ENCODE assay signal across 14 cellular contexts in the genomic region with DNA sequence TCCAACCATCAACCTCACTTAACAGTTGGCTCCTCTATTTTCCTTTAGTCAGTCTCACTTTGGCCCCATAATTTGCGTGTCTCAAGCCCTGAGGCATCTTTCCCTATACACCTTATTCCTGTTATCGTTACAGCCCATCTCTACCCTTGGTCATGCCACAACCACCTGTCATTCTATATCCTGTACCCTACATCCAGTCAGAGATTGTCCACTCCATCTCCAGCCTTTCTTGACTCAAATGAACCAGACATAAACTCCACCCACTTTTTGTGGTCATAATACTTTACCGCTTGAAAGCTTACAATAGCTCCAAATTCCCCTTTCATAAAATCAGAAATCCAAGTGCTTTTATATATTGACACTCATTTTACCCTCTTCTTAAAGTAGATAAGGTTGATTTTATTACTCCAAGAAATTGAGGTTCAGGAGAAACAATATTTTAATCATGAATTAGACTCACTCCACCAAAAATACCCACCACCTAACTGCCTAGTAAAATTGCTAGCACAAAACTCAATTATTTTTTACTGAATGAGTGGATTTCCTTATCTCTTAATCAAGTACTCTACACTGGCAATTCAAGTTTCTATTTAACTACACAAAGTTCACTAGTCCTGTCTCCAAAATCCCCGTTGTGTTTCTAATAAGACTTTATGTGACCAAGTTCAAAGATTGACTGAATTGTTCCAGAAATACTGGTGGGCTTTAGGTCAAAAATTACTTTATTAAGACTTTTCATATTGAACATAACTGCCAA. TPM values are rescaled to one million over a fixed set of nuclear protein-coding genes. Genes with fewer than 3 reads are reported as not detected.
DNase-seq lines count a peak whose midpoint lies in the region; ATAC-seq and TF ChIP-seq lines count a peak whose summit lies in the region.
"Had no signal": no experiment of that assay in that cellular context is flagged by ENCODE, and none has a peak within 500 bp of the region (broad histone marks: within the 10 kb centered on the region; RNA-seq: fewer than 3 reads in every experiment).

No MANE protein-coding gene starts in this region.

- ATAC-seq in HG02642 (IDR thresholded peaks at IDR 0.05; ENCODE audit: poor library complexity, unreplicated experiment) = peak; percentile 56
- peak; percentile 86 for ATAC-seq in stimulated activated effector memory CD8-positive, alpha-beta T cell treated with anti-CD3 and anti-CD28 coated beads, Interleukin-12 subunit alpha, Interleukin-12 subunit beta, amount 100 ng/mL, for 72 hours
- ATAC-seq: A549, WTC11 had no signal

- peak; percentile 50 for DNase-seq in activated CD8-positive, alpha-beta memory T cell treated with anti-CD3 and anti-CD28 coated beads for 24 hours
- no peak for DNase-seq in activated CD8-positive, alpha-beta memory T cell treated with anti-CD3 and anti-CD28 coated beads, Interleukin-2, amount 50 U/mL, for 4 hours
- DNase-seq in T-helper 22 cell (ENCODE audit: low read depth) (peak; percentile 31), COR-L47 (lab: John Stamatoyannopoulos, UW) (no peak), CD14-positive monocyte (ENCODE audit: low spot score) (no peak)
- DNase-seq in stimulated activated effector memory CD8-positive, alpha-beta T cell treated with anti-CD3 and anti-CD28 coated beads, Interleukin-12 subunit alpha, Interleukin-12 subunit beta, amount 100 ng/mL, for 72 hours (ENCODE audit: low spot score in 2 of 2) = no peak
- no peak for DNase-seq in stimulated activated CD4-positive, alpha-beta T cell treated with anti-CD3 and anti-CD28 coated beads, Interleukin-1b, Interleukin-23, amount 100 ng/mL, for 48 hours
- DNase-seq: esophagus squamous epithelium, HFFc6, NCI-H2029, trophoblast cell had no signal

- peaks cover 30% of the 10 kb centered on the region for H3K4me1 Mint-ChIP-seq in stimulated activated effector memory CD8-positive, alpha-beta T cell treated with anti-CD3 and anti-CD28 coated beads, Interleukin-12 subunit alpha, Interleukin-12 subunit beta, amount 100 ng/mL, for 72 hours
- H3K4me1 Mint-ChIP-seq in CD14-positive monocyte = no peaks in the 10 kb centered on the region

- peaks cover 31% of the 10 kb centered on the region for H3K36me3 Mint-ChIP-seq in stimulated activated effector memory CD8-positive, alpha-beta T cell treated with anti-CD3 and anti-CD28 coated beads, Interleukin-12 subunit alpha, Interleukin-12 subunit beta, amount 100 ng/mL, for 72 hours
- no peaks in the 10 kb centered on the region for H3K36me3 Mint-ChIP-seq in CD14-positive monocyte

- intact Hi-C loops in CD14-positive monocyte (cut with micrococcal nuclease) = no loop called here

- TF ChIP-seq CTCF in CD14-positive monocyte (IDR thresholded peaks at IDR 0.05) = no peak

- H3K27me3 Mint-ChIP-seq in CD14-positive monocyte (ENCODE audit: low read depth in 3 of 3) = peaks cover 0 to 6% (median 5%) of the 10 kb centered on the region in 3 donors

- peak overlapping the region; percentile 32 for H3K27ac Mint-ChIP-seq in stimulated activated effector memory CD8-positive, alpha-beta T cell treated with anti-CD3 and anti-CD28 coated beads, Interleukin-12 subunit alpha, Interleukin-12 subunit beta, amount 100 ng/mL, for 72 hours
- H3K27ac Mint-ChIP-seq in CD14-positive monocyte = peak overlapping the region in 1 of 7 donors; percentile 3
- H3K27ac Mint-ChIP-seq: HFFc6, WTC11 had no signal

- H3K9me3 Mint-ChIP-seq in stimulated activated effector memory CD8-positive, alpha-beta T cell treated with anti-CD3 and anti-CD28 coated beads, Interleukin-12 subunit alpha, Interleukin-12 subunit beta, amount 100 ng/mL, for 72 hours = peaks cover 6% of the 10 kb centered on the region
- peaks cover 4 to 14% (median 11%) of the 10 kb centered on the region in 7 donors for H3K9me3 Mint-ChIP-seq in CD14-positive monocyte

- H3K4me3 Mint-ChIP-seq in stimulated activated effector memory CD8-positive, alpha-beta T cell treated with anti-CD3 and anti-CD28 coated beads, Interleukin-12 subunit alpha, Interleukin-12 subunit beta, amount 100 ng/mL, for 72 hours = peak overlapping the region; percentile 59
- no peak overlapping the region for H3K4me3 Mint-ChIP-seq in CD14-positive monocyte
- H3K4me3 Mint-ChIP-seq: HFFc6, WTC11 had no signal

RNA-seq across cellular contexts. Expression of gene CCR4, which starts 9.1 kb away (rescaled TPM):
- polyA plus RNA-seq in CD14-positive monocyte = under 1 TPM in 1 of 2 donors, not detected in 1; 0.04 TPM
- polyA plus RNA-seq: A549 had no signal

Comparison
In these comparisons a context has a peak if more than half of its experiments do, and no peak if none do; other contexts are left out.
1. DNase-seq: peak in activated CD8-positive, alpha-beta memory T cell treated with anti-CD3 and anti-CD28 coated beads for 24 hours (single experiment) and T-helper 22 cell (single experiment); none in activated CD8-positive, alpha-beta memory T cell treated with anti-CD3 and anti-CD28 coated beads, Interleukin-2, amount 50 U/mL, for 4 hours (single experiment), stimulated activated effector memory CD8-positive, alpha-beta T cell treated with anti-CD3 and anti-CD28 coated beads, Interleukin-12 subunit alpha, Interleukin-12 subunit beta, amount 100 ng/mL, for 72 hours (0 of 2), COR-L47 (single experiment), CD14-positive monocyte (single experiment) and stimulated activated CD4-positive, alpha-beta T cell treated with anti-CD3 and anti-CD28 coated beads, Interleukin-1b, Interleukin-23, amount 100 ng/mL, for 48 hours (single experiment).